20 cellular contexts compared by ENCODE assay signal in the genomic region with DNA sequence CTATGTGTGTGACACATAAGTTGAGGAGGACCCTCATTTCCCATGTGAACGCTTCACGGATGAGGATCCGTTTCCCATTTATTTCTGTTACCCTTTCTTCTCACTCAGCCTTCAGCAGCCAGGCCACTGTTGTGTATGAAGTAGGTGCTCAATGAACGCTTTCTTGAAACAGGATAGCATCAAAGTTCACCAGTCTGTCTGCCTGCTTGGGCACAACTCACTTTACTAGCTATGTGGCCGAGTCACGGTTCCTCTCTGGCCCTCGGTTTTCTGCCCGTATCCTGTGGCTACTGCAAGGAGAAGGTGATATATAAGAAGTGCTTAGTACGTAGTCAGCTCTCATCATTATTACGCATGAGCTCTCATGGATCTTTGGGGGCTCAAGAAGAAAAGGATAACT. TPM values are rescaled to one million over a fixed set of nuclear protein-coding genes. Genes with fewer than 3 reads are reported as not detected.
DNase-seq lines count a peak whose midpoint lies in the region; FAIRE-seq and TF ChIP-seq lines count a peak whose summit lies in the region.
"Had no signal": no experiment of that assay in that cellular context is flagged by ENCODE, and none has a peak within 500 bp of the region (broad histone marks: within the 10 kb centered on the region; RNA-seq: fewer than 3 reads in every experiment).

No MANE protein-coding gene starts in this region.

- H3K27ac Mint-ChIP-seq in astrocyte (ENCODE audit: unreplicated experiment): no peak overlapping the region
- peak overlapping the region; percentile 12 for H3K27ac Mint-ChIP-seq in osteocyte (ENCODE audit: unreplicated experiment)
- H3K27ac Mint-ChIP-seq in type B pancreatic cell: no peak overlapping the region
- H3K27ac Mint-ChIP-seq: activated naive CD4-positive, alpha-beta T cell treated with anti-CD3 and anti-CD28 coated beads for 36 hours; activated T-cell treated with anti-CD3 and anti-CD28 coated beads, Interleukin-2, amount 50 U/mL, for 24 hours had no signal

- no peak for TF ChIP-seq CTCF in astrocyte (IDR thresholded peaks at IDR 0.05; ENCODE audit: insufficient read depth, low read depth, low read length)
- TF ChIP-seq CTCF in osteocyte (IDR thresholded peaks at IDR 0.05): no peak
- no peak for TF ChIP-seq CTCF in type B pancreatic cell (conservative IDR thresholded peaks at IDR 0.05)

- no peak for FAIRE-seq in astrocyte (lab: Jason Lieb, UNC)

- peak overlapping the region; percentile 14 for H2AFZ ChIP-seq in astrocyte (ENCODE audit: low read depth, low read length)

- peaks cover 12% of the 10 kb centered on the region for H3K4me1 Mint-ChIP-seq in astrocyte (ENCODE audit: low read depth, unreplicated experiment)
- H3K4me1 Mint-ChIP-seq in osteocyte (ENCODE audit: unreplicated experiment): peaks cover 28% of the 10 kb centered on the region
- H3K4me1 Mint-ChIP-seq in type B pancreatic cell (ENCODE audit: unreplicated experiment): peaks cover 19% of the 10 kb centered on the region

- H3K27me3 Mint-ChIP-seq in astrocyte (ENCODE audit: low read depth, unreplicated experiment) (no peaks in the 10 kb centered on the region), osteocyte (ENCODE audit: unreplicated experiment) (no peaks in the 10 kb centered on the region), type B pancreatic cell (no peaks in the 10 kb centered on the region)
- H3K27me3 Mint-ChIP-seq: activated T-cell treated with anti-CD3 and anti-CD28 coated beads, Interleukin-2, amount 50 U/mL, for 24 hours had no signal

- H3K4me3 ChIP-seq in astrocyte (ENCODE audit: insufficient read depth, low read depth, low read length): no peak overlapping the region
- H3K4me3 ChIP-seq: BLaER1 treated with 17β-estradiol and CSF1 and Interleukin-3, amounts not matched to agents 10 nM and 100 nM; gastroesophageal sphincter had no signal

- DNase-seq in activated CD8-positive, alpha-beta memory T cell treated with anti-CD3 and anti-CD28 coated beads, Interleukin-2, amount 50 U/mL, for 48 hours: peak; percentile 22
- no peak for DNase-seq in activated CD8-positive, alpha-beta memory T cell treated with anti-CD3 and anti-CD28 coated beads for 24 hours
- no peak for DNase-seq in astrocyte (ENCODE audit: low read depth)
- no peak for DNase-seq in osteocyte (ENCODE audit: extremely low spot score, unreplicated experiment)
- DNase-seq in type B pancreatic cell (ENCODE audit: extremely low spot score, unreplicated experiment): peak; percentile 24
- DNase-seq in DMS153 (lab: John Stamatoyannopoulos, UW): no peak
- no peak for DNase-seq in NK-92 (lab: John Stamatoyannopoulos, UW; ENCODE audit: unreplicated experiment)
- DNase-seq in NCI-H1694 treated with DMSO at 0.1 percent for 48 hours (lab: John Stamatoyannopoulos, UW): no peak
- DNase-seq: activated naive CD4-positive, alpha-beta T cell treated with anti-CD3 and anti-CD28 coated beads for 36 hours; NCI-H1105 treated with DMSO at 0.1 percent for 48 hours; NCI-H748 treated with DMSO at 0.1 percent for 48 hours; stimulated activated CD4-positive, alpha-beta T cell treated with anti-CD3 and anti-CD28 coated beads, Interleukin-4, amount 100 ng/mL, for 4 hours had no signal

- H3K27me3 ChIP-seq in astrocyte (ENCODE audit: insufficient read depth, low read length): no peaks in the 10 kb centered on the region
- H3K27me3 ChIP-seq: BLaER1 treated with 17β-estradiol and CSF1 and Interleukin-3, amounts not matched to agents 10 nM and 100 nM; gastroesophageal sphincter had no signal

- H3K4me1 ChIP-seq in astrocyte (ENCODE audit: insufficient read depth, low read length): peaks cover 14% of the 10 kb centered on the region

- H3K9me3 ChIP-seq in astrocyte (ENCODE audit: insufficient read depth, low read depth, low read length): no peaks in the 10 kb centered on the region
- H3K9me3 ChIP-seq: BLaER1 treated with 17β-estradiol and CSF1 and Interleukin-3, amounts not matched to agents 10 nM and 100 nM; gastroesophageal sphincter had no signal

- H3K9ac ChIP-seq in astrocyte (ENCODE audit: low read length): no peak overlapping the region
- H3K9ac ChIP-seq: BLaER1 treated with 17β-estradiol and CSF1 and Interleukin-3, amounts not matched to agents 10 nM and 100 nM; KMS-11 had no signal

- peak overlapping the region; percentile 70 for H3K4me2 ChIP-seq in astrocyte (ENCODE audit: low read length)
- H3K4me2 ChIP-seq: KMS-11 had no signal

- H3K27ac ChIP-seq in astrocyte (ENCODE audit: low read depth, low read length): no peak overlapping the region
- H3K27ac ChIP-seq: BLaER1 treated with 17β-estradiol and CSF1 and Interleukin-3, amounts not matched to agents 10 nM and 100 nM; KMS-11 had no signal

- H3K9me3 Mint-ChIP-seq in astrocyte (ENCODE audit: unreplicated experiment) (no peaks in the 10 kb centered on the region), osteocyte (ENCODE audit: unreplicated experiment) (no peaks in the 10 kb centered on the region), type B pancreatic cell (no peaks in the 10 kb centered on the region)
- H3K9me3 Mint-ChIP-seq: activated naive CD4-positive, alpha-beta T cell treated with anti-CD3 and anti-CD28 coated beads for 36 hours; activated T-cell treated with anti-CD3 and anti-CD28 coated beads, Interleukin-2, amount 50 U/mL, for 24 hours had no signal

- H4K20me1 ChIP-seq in astrocyte (ENCODE audit: insufficient read depth, low read length): no peaks in the 10 kb centered on the region
- H4K20me1 ChIP-seq: BLaER1 treated with 17β-estradiol and CSF1 and Interleukin-3, amounts not matched to agents 10 nM and 100 nM had no signal

- H3K36me3 Mint-ChIP-seq in astrocyte (ENCODE audit: low read depth, unreplicated experiment) (peaks cover 3% of the 10 kb centered on the region), osteocyte (ENCODE audit: unreplicated experiment) (no peaks in the 10 kb centered on the region), type B pancreatic cell (no peaks in the 10 kb centered on the region)

- no peaks in the 10 kb centered on the region for H3K79me2 ChIP-seq in astrocyte (ENCODE audit: insufficient read depth, low read length)

- H3K4me3 Mint-ChIP-seq in astrocyte (ENCODE audit: unreplicated experiment): no peak overlapping the region
- no peak overlapping the region for H3K4me3 Mint-ChIP-seq in osteocyte (ENCODE audit: unreplicated experiment)
- no peak overlapping the region for H3K4me3 Mint-ChIP-seq in type B pancreatic cell
- H3K4me3 Mint-ChIP-seq: activated naive CD4-positive, alpha-beta T cell treated with anti-CD3 and anti-CD28 coated beads for 36 hours; activated T-cell treated with anti-CD3 and anti-CD28 coated beads, Interleukin-2, amount 50 U/mL, for 24 hours had no signal

- no peaks in the 10 kb centered on the region for H3K36me3 ChIP-seq in astrocyte (ENCODE audit: insufficient read depth, low read length)
- H3K36me3 ChIP-seq: BLaER1 treated with 17β-estradiol and CSF1 and Interleukin-3, amounts not matched to agents 10 nM and 100 nM; gastroesophageal sphincter had no signal

RNA-seq across cellular contexts. Expression of gene ACSBG1, which starts 22.4 kb away (rescaled TPM):
- total RNA-seq in astrocyte: not detected in 2 replicates
- total RNA-seq in osteocyte: not detected in 2 replicates
- 0.71 TPM in 1 of 2 replicates, not detected in the other for total RNA-seq in type B pancreatic cell (ENCODE audit: low replicate concordance)
- total RNA-seq: A172; activated naive CD4-positive, alpha-beta T cell treated with anti-CD3 and anti-CD28 coated beads for 36 hours; dermis blood vessel endothelial cell; omental fat pad; subcutaneous adipose tissue had no signal

RNA-seq across cellular contexts. Expression of gene DNAJA4, which starts 52.4 kb away (rescaled TPM):
- total RNA-seq in astrocyte (0.14 TPM in 1 of 2 replicates, not detected in the other), osteocyte (not detected in 2 replicates), type B pancreatic cell (ENCODE audit: low replicate concordance) (0.10 and 15.0 TPM in 2 replicates)
- total RNA-seq: A172 had no signal

Comparison
In these comparisons a context has a peak if more than half of its experiments do, and no peak if none do; other contexts are left out.
1. DNase-seq: peak in activated CD8-positive, alpha-beta memory T cell treated with anti-CD3 and anti-CD28 coated beads, Interleukin-2, amount 50 U/mL, for 48 hours (single experiment) and type B pancreatic cell (single experiment); none in activated CD8-positive, alpha-beta memory T cell treated with anti-CD3 and anti-CD28 coated beads for 24 hours (single experiment), astrocyte (single experiment), osteocyte (single experiment), DMS153 (single experiment), NK-92 (single experiment) and NCI-H1694 treated with DMSO at 0.1 percent for 48 hours (single experiment).